ENCODE assay signal across 26 cellular contexts in the genomic region with DNA sequence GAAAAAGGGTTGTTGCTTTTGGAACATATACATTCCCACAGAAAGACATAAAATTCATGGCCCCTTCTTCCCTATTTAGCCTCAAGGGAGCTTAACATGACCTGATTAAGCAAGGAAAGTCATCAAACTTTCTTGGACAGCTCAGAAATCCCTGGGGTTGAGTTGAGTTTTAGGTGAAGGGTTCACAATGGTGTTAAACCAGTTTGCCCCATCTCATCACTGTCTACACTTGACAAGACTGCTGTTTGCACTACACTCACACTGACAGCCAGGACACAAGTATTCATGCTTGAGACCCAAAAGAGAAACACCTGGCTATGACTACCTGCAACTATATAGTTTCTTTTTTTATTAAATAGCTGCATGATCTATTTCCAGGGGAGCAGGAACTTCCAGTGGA.
"Had no signal": no experiment of that assay in that cellular context is flagged by ENCODE, and none has a peak within 500 bp of the region (broad histone marks: within the 10 kb centered on the region; RNA-seq: fewer than 3 reads in every experiment).

No MANE protein-coding gene starts in this region.

- DNase-seq: activated B cell treated with CpG ODN at 0.5 μM for 24 hours; activated CD4-positive, alpha-beta T cell treated with anti-CD3 and anti-CD28 coated beads for 1 hour; activated CD4-positive, alpha-beta T cell treated with anti-CD3 and anti-CD28 coated beads, Interleukin-2, amount 10 ng/mL, durations not matched to agents 24 days and 14 days; activated CD4-positive, alpha-beta T cell treated with anti-CD3 and anti-CD28 coated beads, Interleukin-2, amount 50 U/mL, for 48 hours; activated CD8-positive, alpha-beta memory T cell treated with anti-CD3 and anti-CD28 coated beads, Interleukin-2, amount 10 ng/mL, durations not matched to agents 7 days and 5 days; activated effector memory CD4-positive, alpha-beta T cell treated with Interleukin-2 at 50 U/mL for 16 hours; activated naive CD4-positive, alpha-beta T cell; activated T-cell treated with anti-CD3 and anti-CD28 coated beads, Interleukin-2, amount 50 U/mL, for 24 hours; aorta; caudate nucleus; colonic mucosa; Karpas-422; NCI-H187; NCI-H2107; NCI-H2171 treated with DMSO at 0.1 percent for 48 hours; NCI-H226; NK-92 treated with Interleukin-12 subunit alpha and Interleukin-12 subunit beta, amount 100 ng/mL, for 24 hours; OCI-M1; RPMI8226; T-cell; T-helper 2 cell; T1000 had no signal

- H3K36me3 Mint-ChIP-seq: activated CD8-positive, alpha-beta memory T cell treated with anti-CD3 and anti-CD28 coated beads, Interleukin-2, amount 10 ng/mL, durations not matched to agents 7 days and 5 days had no signal

- H3K27me3 Mint-ChIP-seq: activated naive CD4-positive, alpha-beta T cell treated with anti-CD3 and anti-CD28 coated beads, Interleukin-2, amount 50 U/mL, for 24 hours had no signal

- H3K4me3 Mint-ChIP-seq: activated B cell treated with CpG ODN at 0.5 μM for 24 hours; activated CD4-positive, alpha-beta T cell treated with anti-CD3 and anti-CD28 coated beads, Interleukin-2, amount 10 ng/mL, durations not matched to agents 24 days and 14 days; activated CD8-positive, alpha-beta memory T cell treated with anti-CD3 and anti-CD28 coated beads, Interleukin-2, amount 10 ng/mL, durations not matched to agents 7 days and 5 days; activated naive CD4-positive, alpha-beta T cell treated with anti-CD3 and anti-CD28 coated beads, Interleukin-2, amount 50 U/mL, for 24 hours; activated T-cell treated with anti-CD3 and anti-CD28 coated beads, Interleukin-2, amount 50 U/mL, for 24 hours; activated T-helper 1 cell treated with anti-CD3 and anti-CD28 coated beads, Interleukin-12 subunit alpha, Interleukin-12 subunit beta, Interleukin-2, Interleukin-4 antibody, amounts not matched to agents 30 ng/mL and 10 ng/mL and 1 ng/mL, durations not matched to agents 14 hours and 24 hours and 36 hours; T-cell had no signal

- H3K27ac Mint-ChIP-seq: activated B cell treated with CpG ODN at 0.5 μM for 24 hours; activated CD4-positive, alpha-beta T cell treated with anti-CD3 and anti-CD28 coated beads, Interleukin-2, amount 10 ng/mL, durations not matched to agents 24 days and 14 days; activated CD8-positive, alpha-beta memory T cell treated with anti-CD3 and anti-CD28 coated beads, Interleukin-2, amount 10 ng/mL, durations not matched to agents 7 days and 5 days; activated naive CD4-positive, alpha-beta T cell treated with anti-CD3 and anti-CD28 coated beads, Interleukin-2, amount 50 U/mL, for 24 hours; activated T-cell treated with anti-CD3 and anti-CD28 coated beads, Interleukin-2, amount 50 U/mL, for 24 hours; activated T-helper 1 cell treated with anti-CD3 and anti-CD28 coated beads, Interleukin-12 subunit alpha, Interleukin-12 subunit beta, Interleukin-2, Interleukin-4 antibody, amounts not matched to agents 30 ng/mL and 10 ng/mL and 1 ng/mL, durations not matched to agents 14 hours and 24 hours and 36 hours; T-cell had no signal

- H3K4me1 Mint-ChIP-seq: activated B cell treated with CpG ODN at 0.5 μM for 24 hours; activated CD4-positive, alpha-beta T cell treated with anti-CD3 and anti-CD28 coated beads, Interleukin-2, amount 10 ng/mL, durations not matched to agents 24 days and 14 days; activated CD8-positive, alpha-beta memory T cell treated with anti-CD3 and anti-CD28 coated beads, Interleukin-2, amount 10 ng/mL, durations not matched to agents 7 days and 5 days; activated naive CD4-positive, alpha-beta T cell treated with anti-CD3 and anti-CD28 coated beads, Interleukin-2, amount 50 U/mL, for 24 hours; T-cell had no signal

- H3K9me3 Mint-ChIP-seq: activated CD4-positive, alpha-beta T cell treated with anti-CD3 and anti-CD28 coated beads, Interleukin-2, amount 10 ng/mL, durations not matched to agents 24 days and 14 days; activated T-cell treated with anti-CD3 and anti-CD28 coated beads, Interleukin-2, amount 50 U/mL, for 24 hours; activated T-helper 1 cell treated with anti-CD3 and anti-CD28 coated beads, Interleukin-12 subunit alpha, Interleukin-12 subunit beta, Interleukin-2, Interleukin-4 antibody, amounts not matched to agents 30 ng/mL and 10 ng/mL and 1 ng/mL, durations not matched to agents 14 hours and 24 hours and 36 hours had no signal

- ATAC-seq: activated CD8-positive, alpha-beta memory T cell treated with anti-CD3 and anti-CD28 coated beads, Interleukin-2, amount 10 ng/mL, durations not matched to agents 7 days and 5 days; Panc1; Right ventricle myocardium inferior; T-cell had no signal
